In the genomic region with DNA sequence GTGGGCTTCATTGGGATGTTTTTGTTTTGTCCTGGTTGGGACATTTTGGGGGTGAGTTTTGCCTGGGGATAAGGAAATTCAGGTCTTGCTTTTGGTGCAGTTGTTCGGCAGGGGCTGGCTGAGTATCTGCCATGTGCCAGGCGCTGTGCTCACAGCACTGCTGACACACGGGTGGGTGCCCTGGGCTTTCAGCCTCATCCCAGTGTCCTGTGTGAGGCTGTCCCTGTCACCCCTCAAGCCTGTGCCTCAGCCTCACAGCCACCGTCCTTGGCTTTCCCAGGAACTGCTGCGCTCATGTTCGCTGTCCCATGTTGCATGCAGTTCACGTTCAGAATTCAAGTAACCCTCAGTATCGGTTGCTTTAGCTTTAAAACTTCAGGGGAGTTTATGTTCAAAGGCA, we compare ENCODE assay signal across 21 cellular contexts. TPM values are rescaled to one million over a fixed set of nuclear protein-coding genes. Genes with fewer than 3 reads are reported as not detected.
DNase-seq lines count a peak whose midpoint lies in the region; ATAC-seq and TF ChIP-seq lines count a peak whose summit lies in the region.
"Had no signal": no experiment of that assay in that cellular context is flagged by ENCODE, and none has a peak within 500 bp of the region (broad histone marks: within the 10 kb centered on the region; RNA-seq: fewer than 3 reads in every experiment).

No MANE protein-coding gene starts in this region.

- no TSS peak for BruUV-seq in OCI-LY7 (replicated peaks; lab: Mats Ljungman, UMichigan)

- H2AFZ ChIP-seq in ACC112 (ENCODE audit: low read length, unreplicated experiment) = no peak overlapping the region
- H2AFZ ChIP-seq in OCI-LY7 (ENCODE audit: low read length) = no peak overlapping the region
- H2AFZ ChIP-seq: GM23248 had no signal

- POLR2A ChIA-PET in CD8-positive, alpha-beta T cell (lab: Charles Lee) = no interaction called here
- POLR2A ChIA-PET in OCI-LY7 (lab: Charles Lee) = interaction anchor here (0.7 to 1.3 kb wide), 5 partner anchors 9 to 52 kb away, joined by 3 to 10 read pairs (median 5); no protein-coding TSS in a partner anchor

- H4K20me1 ChIP-seq in OCI-LY7 (ENCODE audit: insufficient read depth, low read length) = no peaks in the 10 kb centered on the region

- no peaks in the 10 kb centered on the region for H3K27me3 Mint-ChIP-seq in CD8-positive, alpha-beta T cell (ENCODE audit: low read depth)
- H3K27me3 Mint-ChIP-seq: activated CD4-positive, alpha-beta T cell treated with anti-CD3 and anti-CD28 coated beads for 36 hours; naive thymus-derived CD8-positive, alpha-beta T cell had no signal

- TF ChIP-seq CTCF in CD8-positive, alpha-beta T cell (IDR thresholded peaks at IDR 0.05) = no peak
- TF ChIP-seq CTCF in OCI-LY7 (conservative IDR thresholded peaks at IDR 0.05; ENCODE audit: low read length) = no peak

- H3K36me3 Mint-ChIP-seq in CD8-positive, alpha-beta T cell = peaks cover 80% of the 10 kb centered on the region

- CTCF ChIA-PET in CD8-positive, alpha-beta T cell (lab: Charles Lee) = interaction anchor here (0.9 kb wide), 1 partner anchor 13 kb away, joined by 3 read pairs; no protein-coding TSS in a partner anchor
- CTCF ChIA-PET in OCI-LY7 (lab: Charles Lee; ENCODE audit: unreplicated experiment) = interaction anchor here (1.4 kb wide), 1 partner anchor 11 kb away, joined by 3 read pairs; no protein-coding TSS in a partner anchor

- ATAC-seq in CD8-positive, alpha-beta T cell = no peak
- ATAC-seq in GM21825 (IDR thresholded peaks at IDR 0.05; ENCODE audit: unreplicated experiment) = no peak
- ATAC-seq: activated CD4-positive, alpha-beta T cell treated with anti-CD3 and anti-CD28 coated beads for 36 hours; naive thymus-derived CD8-positive, alpha-beta T cell; sciatic nerve had no signal

- H3K9me2 ChIP-seq in OCI-LY7 (ENCODE audit: insufficient read depth, low read length) = no peaks in the 10 kb centered on the region

- intact Hi-C loops in CD8-positive, alpha-beta T cell (cut with DNase I, micrococcal nuclease) = no loop called here
- intact Hi-C loops in OCI-LY7 (cut with micrococcal nuclease; ENCODE audit: unreplicated experiment) = no loop called here

- H3K79me2 ChIP-seq in ACC112 (ENCODE audit: control insufficient read depth, insufficient read depth, low read length, unreplicated experiment) (peaks cover 19% of the 10 kb centered on the region), OCI-LY7 (ENCODE audit: insufficient read depth, low read depth, low read length) (peaks cover 4% of the 10 kb centered on the region; the same call in 1 of the 2 replicates)

- H3K36me3 ChIP-seq in ACC112 (ENCODE audit: insufficient read depth, low read length) = peaks cover 15% of the 10 kb centered on the region; the same call in 1 of the 2 replicates
- peaks cover 33% of the 10 kb centered on the region for H3K36me3 ChIP-seq in CD8-positive, alpha-beta T cell (ENCODE audit: insufficient read depth, low read length)
- peaks cover 63% of the 10 kb centered on the region for H3K36me3 ChIP-seq in OCI-LY7 (ENCODE audit: insufficient read depth, low read length)

- peak overlapping the region; percentile 71 for H3K27ac Mint-ChIP-seq in CD8-positive, alpha-beta T cell
- H3K27ac Mint-ChIP-seq: activated CD4-positive, alpha-beta T cell treated with anti-CD3 and anti-CD28 coated beads for 36 hours had no signal

- no peak for DNase-seq in CD8-positive, alpha-beta T cell
- no peak for DNase-seq in OCI-LY7 (ENCODE audit: low spot score)
- peak; percentile 62 for DNase-seq in mesenteric fat pad (ENCODE audit: low spot score)
- no peak for DNase-seq in glomerular visceral epithelial cell (ENCODE audit: extremely low spot score)
- no peak for DNase-seq in amniotic stem cell (lab: John Stamatoyannopoulos, UW)
- no peak for DNase-seq in anterior cingulate cortex (lab: John Stamatoyannopoulos, UW)
- DNase-seq: activated CD4-positive, alpha-beta T cell treated with anti-CD3 and anti-CD28 coated beads for 36 hours; GDM1; GM23248; left cardiac atrium; mesendoderm; naive thymus-derived CD8-positive, alpha-beta T cell; NCI-H1092 treated with DMSO at 0.1 percent for 48 hours; NCI-H2029; NCI-H345; NCI-H82; SJCRH30; T-helper 1 cell had no signal

- peaks cover 3% of the 10 kb centered on the region for H3K4me1 Mint-ChIP-seq in CD8-positive, alpha-beta T cell (ENCODE audit: low read depth)
- H3K4me1 Mint-ChIP-seq: activated CD4-positive, alpha-beta T cell treated with anti-CD3 and anti-CD28 coated beads for 36 hours had no signal

- H3K4me2 ChIP-seq in OCI-LY7 (ENCODE audit: low read length) = peak overlapping the region; percentile 71

- H3K9me3 ChIP-seq in CD8-positive, alpha-beta T cell (ENCODE audit: low read length) = no peaks in the 10 kb centered on the region
- H3K9me3 ChIP-seq in OCI-LY7 (ENCODE audit: low read length) = no peaks in the 10 kb centered on the region
- H3K9me3 ChIP-seq: SJCRH30 had no signal

- H3K9me3 Mint-ChIP-seq in CD8-positive, alpha-beta T cell = no peaks in the 10 kb centered on the region

- H3K4me3 ChIP-seq in ACC112 (ENCODE audit: low read depth, low read length) (no peak overlapping the region), OCI-LY7 (ENCODE audit: low read depth, low read length, poor library complexity, severe bottlenecking) (peak overlapping the region; percentile 60)
- no peak overlapping the region for H3K4me3 ChIP-seq in CD8-positive, alpha-beta T cell (ENCODE audit: low read depth, low read length)
- H3K4me3 ChIP-seq: GM23248, SJCRH30 had no signal

- H3K4me3 Mint-ChIP-seq in CD8-positive, alpha-beta T cell = no peak overlapping the region
- H3K4me3 Mint-ChIP-seq: activated CD4-positive, alpha-beta T cell treated with anti-CD3 and anti-CD28 coated beads for 36 hours; naive thymus-derived CD8-positive, alpha-beta T cell had no signal

- no peaks in the 10 kb centered on the region for H3K27me3 ChIP-seq in ACC112 (ENCODE audit: insufficient read depth, low read length)
- no peaks in the 10 kb centered on the region for H3K27me3 ChIP-seq in CD8-positive, alpha-beta T cell (ENCODE audit: insufficient read depth, low read length)
- H3K27me3 ChIP-seq: SJCRH30 had no signal

- H3K4me1 ChIP-seq in ACC112 (ENCODE audit: control insufficient read depth, insufficient read depth, low read length, unreplicated experiment) (peaks cover 13% of the 10 kb centered on the region), OCI-LY7 (ENCODE audit: insufficient read depth, low read length, poor library complexity, severe bottlenecking) (peaks cover 68% of the 10 kb centered on the region)
- H3K4me1 ChIP-seq in CD8-positive, alpha-beta T cell (ENCODE audit: insufficient read depth, low read length) = no peaks in the 10 kb centered on the region

- peak overlapping the region; percentile 62; the same call in 1 of the 2 replicates for H3K27ac ChIP-seq in ACC112 (ENCODE audit: low read depth, low read length)
- H3K27ac ChIP-seq in CD8-positive, alpha-beta T cell (ENCODE audit: low read depth, low read length) = no peak overlapping the region
- H3K27ac ChIP-seq in OCI-LY7 (ENCODE audit: low read depth, low read length, poor library complexity, severe bottlenecking) = peak overlapping the region; percentile 91
- H3K27ac ChIP-seq: SJCRH30 had no signal

RNA-seq across cellular contexts. Expression of gene XRCC3, which starts 24.9 kb away (rescaled TPM):
- total RNA-seq in CD8-positive, alpha-beta T cell = 1 to 10 TPM; 5.5 to 6.6 TPM
- 83.6 and 130 TPM in 2 replicates for total RNA-seq in OCI-LY7 (2014; rRNA removed; shearing (Covaris generic))
- total RNA-seq in OCI-LY7 (2022) = 83.3 and 86.0 TPM in 2 replicates
- total RNA-seq in mesenteric fat pad = 6.3 TPM

RNA-seq across cellular contexts. Expression of gene ZFYVE21, which starts 25.3 kb away (rescaled TPM):
- 1 to 10 TPM; 2.5 to 3.7 TPM for total RNA-seq in CD8-positive, alpha-beta T cell
- 16.6 and 22.5 TPM in 2 replicates for total RNA-seq in OCI-LY7 (2014; rRNA removed; shearing (Covaris generic))
- 18.0 and 23.2 TPM in 2 replicates for total RNA-seq in OCI-LY7 (2022)
- total RNA-seq in mesenteric fat pad = 57.4 TPM

Comparison
In these comparisons a context has a peak if more than half of its experiments do, and no peak if none do; other contexts are left out.
1. RNA of gene XRCC3, which starts 24.9 kb away (total RNA-seq): 83.3 to 130 TPM in OCI-LY7; 5.5 to 6.6 TPM in CD8-positive, alpha-beta T cell and 6.3 TPM in mesenteric fat pad (single experiment); every median in the first group is over 10 times any median in the second.